In genomic region chr10:14474656-14475055, GRCh38 we compare ENCODE assay signal across 18 cellular contexts.
"Had no signal": no experiment of that assay in that cellular context is flagged by ENCODE, and none has a peak within 500 bp of the region (broad histone marks: within the 10 kb centered on the region; RNA-seq: fewer than 3 reads in every experiment).

No MANE protein-coding gene starts in this region.

- H3K4me3 ChIP-seq: dorsolateral prefrontal cortex, lung, prostate gland, sigmoid colon, suprapubic skin had no signal

- H3K4me1 ChIP-seq: prostate gland had no signal

- H3K27ac ChIP-seq: dorsolateral prefrontal cortex, prostate gland, sigmoid colon, suprapubic skin had no signal

- H3K9me3 ChIP-seq: prostate gland, sigmoid colon, suprapubic skin had no signal

- FAIRE-seq: bronchial epithelial cell, frontal cortex had no signal

- DNase-seq: activated CD8-positive, alpha-beta memory T cell treated with anti-CD3 and anti-CD28 coated beads, Interleukin-2, amount 10 ng/mL, durations not matched to agents 7 days and 5 days; activated effector memory CD4-positive, alpha-beta T cell treated with anti-CD3 and anti-CD28 coated beads, Interleukin-2, amount 50 U/mL, for 16 hours; activated T-cell treated with anti-CD3 and anti-CD28 coated beads, Interleukin-2, amount 50 U/mL, for 4 hours; dorsolateral prefrontal cortex; natural killer cell; nucleus accumbens; sigmoid colon; stimulated activated CD4-positive, alpha-beta T cell treated with anti-CD3 and anti-CD28 coated beads, Interleukin-12 subunit alpha, Interleukin-12 subunit beta, amount 100 ng/mL, for 4 hours; stimulated activated CD4-positive, alpha-beta T cell treated with anti-CD3 and anti-CD28 coated beads, Interleukin-2, amount 100 ng/mL, for 48 hours; stimulated activated CD8-positive, alpha-beta memory T cell treated with anti-CD3 and anti-CD28 coated beads, Interleukin-4, amount 100 ng/mL, for 48 hours; stimulated activated naive CD8-positive, alpha-beta T cell treated with anti-CD3 and anti-CD28 coated beads, Interleukin-15, Interleukin-2, amounts not matched to agents 100 U/mL and 50 U/mL, for 24 hours had no signal

- H3K36me3 ChIP-seq: prostate gland, sigmoid colon, suprapubic skin had no signal

- ATAC-seq: activated CD4-positive, CD25-positive, alpha-beta regulatory T cell treated with anti-CD3 and anti-CD28 coated beads, Interleukin-2, amount 50 U/mL, for 24 hours; activated CD8-positive, alpha-beta memory T cell treated with anti-CD3 and anti-CD28 coated beads, Interleukin-2, amount 10 ng/mL, durations not matched to agents 7 days and 5 days; activated T-cell treated with anti-CD3 and anti-CD28 coated beads, Interleukin-2, amount 50 U/mL, for 4 hours; esophagus mucosa; natural killer cell; stimulated activated naive CD8-positive, alpha-beta T cell treated with anti-CD3 and anti-CD28 coated beads, Interleukin-15, Interleukin-2, amounts not matched to agents 100 U/mL and 50 U/mL, for 24 hours had no signal

- H3K27me3 ChIP-seq: dorsolateral prefrontal cortex, sigmoid colon, suprapubic skin had no signal
